1 cellular context compared by ENCODE assay signal in genomic region chr1:240499012-240499411, GRCh38.
TF ChIP-seq lines count a peak whose summit lies in the region.

No MANE protein-coding gene starts in this region.

TF ChIP-seq in K562, 482 proteins besides CTCF, POLR2A, EP300 and RAD21 (continued from another document):
- TF ChIP-seq ATF3 (IDR thresholded peaks at IDR 0.05), result peak; percentile 26; the same call in 1 of the 2 replicates
- no peak for TF ChIP-seq ATF3 (CRISPR knock-in tag; conservative IDR thresholded peaks at IDR 0.05)
- TF ChIP-seq FOXA3 (CRISPR knock-in tag; conservative IDR thresholded peaks at IDR 0.05 in 1 of 2, IDR thresholded peaks at IDR 0.05 in 1 of 2), result no peak
- TF ChIP-seq BCL6 (CRISPR knock-in tag; IDR thresholded peaks at IDR 0.05), result no peak; the same call in 1 of the 2 replicates
- TF ChIP-seq ZNF561 (CRISPR knock-in tag; conservative IDR thresholded peaks at IDR 0.05), result no peak
- peak; percentile 98 for TF ChIP-seq MAFG (tag; conservative IDR thresholded peaks at IDR 0.05)
- peak; percentile 81 for TF ChIP-seq C11orf30 (IDR thresholded peaks at IDR 0.05; ENCODE audit: low read depth)
- TF ChIP-seq ZNF639 (CRISPR knock-in tag; conservative IDR thresholded peaks at IDR 0.05 in 1 of 2, IDR thresholded peaks at IDR 0.05 in 1 of 2), result 0 out of 4 replicates have a peak, but pooled peaks of 1 of the 2 experiments have one; percentile 13
- peak; percentile 89 for TF ChIP-seq ZNF316 (IDR thresholded peaks at IDR 0.05)
- 0 out of 2 replicates have a peak, but pooled peaks have one; percentile 22 for TF ChIP-seq SOX6 (IDR thresholded peaks at IDR 0.05)
